ENCODE assay signal across 33 cellular contexts in genomic region chr4:82260632-82261031, GRCh38.
"Had no signal": no experiment of that assay in that cellular context is flagged by ENCODE, and none has a peak within 500 bp of the region (broad histone marks: within the 10 kb centered on the region; RNA-seq: fewer than 3 reads in every experiment).

No MANE protein-coding gene starts in this region.

- H3K4me3 ChIP-seq: body of pancreas, esophagus muscularis mucosa, gastroesophageal sphincter had no signal

- H3K9me3 ChIP-seq: body of pancreas, esophagus muscularis mucosa, gastroesophageal sphincter had no signal

- H3K4me1 ChIP-seq: body of pancreas, esophagus muscularis mucosa, foreskin keratinocyte, gastroesophageal sphincter had no signal

- FAIRE-seq: colon had no signal

- H3K4me1 Mint-ChIP-seq: activated CD4-positive, alpha-beta T cell treated with anti-CD3 and anti-CD28 coated beads for 36 hours; activated CD4-positive, alpha-beta T cell treated with anti-CD3 and anti-CD28 coated beads, Interleukin-2, amount 10 ng/mL, durations not matched to agents 24 days and 14 days; activated CD8-positive, alpha-beta memory T cell treated with anti-CD3 and anti-CD28 coated beads, Interleukin-2, amount 10 ng/mL, durations not matched to agents 7 days and 5 days; activated naive CD4-positive, alpha-beta T cell treated with anti-CD3 and anti-CD28 coated beads, Interleukin-2, amount 50 U/mL, for 24 hours had no signal

- ATAC-seq: activated CD4-positive, alpha-beta T cell treated with anti-CD3 and anti-CD28 coated beads for 36 hours; activated CD8-positive, alpha-beta memory T cell treated with anti-CD3 and anti-CD28 coated beads, Interleukin-2, amount 10 ng/mL, durations not matched to agents 7 days and 5 days; activated CD8-positive, alpha-beta T cell treated with anti-CD3 and anti-CD28 coated beads, Interleukin-2, amount 10 ng/mL, durations not matched to agents 7 days and 5 days; body of pancreas; effector memory CD8-positive, alpha-beta T cell; foreskin keratinocyte; gastroesophageal sphincter; T-helper 17 cell had no signal

- DNase-seq: activated CD4-positive, alpha-beta memory T cell treated with anti-CD3 and anti-CD28 coated beads for 36 hours; activated CD4-positive, alpha-beta T cell treated with anti-CD3 and anti-CD28 coated beads for 36 hours; activated CD4-positive, alpha-beta T cell treated with anti-CD3 and anti-CD28 coated beads, Interleukin-2, amount 10 ng/mL, durations not matched to agents 24 days and 14 days; activated CD4-positive, CD25-positive, alpha-beta regulatory T cell; activated CD4-positive, CD25-positive, alpha-beta regulatory T cell treated with anti-CD3 and anti-CD28 coated beads, Interleukin-2, amount 50 U/mL, for 72 hours; activated CD8-positive, alpha-beta memory T cell treated with anti-CD3 and anti-CD28 coated beads, Interleukin-2, amount 10 ng/mL, durations not matched to agents 7 days and 5 days; activated CD8-positive, alpha-beta memory T cell treated with anti-CD3 and anti-CD28 coated beads, Interleukin-2, amount 50 U/mL, for 4 hours; activated CD8-positive, alpha-beta T cell treated with anti-CD3 and anti-CD28 coated beads, Interleukin-2, amount 10 ng/mL, durations not matched to agents 7 days and 5 days; activated effector memory CD4-positive, alpha-beta T cell treated with anti-CD3 and anti-CD28 coated beads, Interleukin-2, amount 50 U/mL, for 16 hours; activated naive CD4-positive, alpha-beta T cell treated with anti-CD3 and anti-CD28 coated beads for 36 hours; activated T-cell treated with anti-CD3 and anti-CD28 coated beads, Interleukin-2, amount 50 U/mL, for 1 hour; activated T-cell treated with anti-CD3 and anti-CD28 coated beads, Interleukin-2, amount 50 U/mL, for 48 hours; amniotic stem cell; anterior cingulate cortex; body of pancreas; caudate nucleus; cortex of kidney; dermis blood vessel endothelial cell; effector CD4-positive, alpha-beta T cell; effector memory CD8-positive, alpha-beta T cell; erythroblast; foreskin keratinocyte; T-helper 1 cell; T-helper 17 cell; T1000; WERI-Rb-1 had no signal

- H3K27me3 ChIP-seq: body of pancreas, esophagus muscularis mucosa, foreskin keratinocyte, gastroesophageal sphincter had no signal

- H3K36me3 Mint-ChIP-seq: activated CD4-positive, alpha-beta memory T cell treated with anti-CD3 and anti-CD28 coated beads for 36 hours; activated CD8-positive, alpha-beta memory T cell treated with anti-CD3 and anti-CD28 coated beads, Interleukin-2, amount 10 ng/mL, durations not matched to agents 7 days and 5 days had no signal

- H3K27me3 Mint-ChIP-seq: activated CD4-positive, alpha-beta T cell treated with anti-CD3 and anti-CD28 coated beads for 36 hours had no signal

- H3K9me3 Mint-ChIP-seq: activated CD4-positive, alpha-beta memory T cell treated with anti-CD3 and anti-CD28 coated beads for 36 hours; activated CD4-positive, alpha-beta T cell treated with anti-CD3 and anti-CD28 coated beads, Interleukin-2, amount 10 ng/mL, durations not matched to agents 24 days and 14 days; activated naive CD4-positive, alpha-beta T cell treated with anti-CD3 and anti-CD28 coated beads for 36 hours; activated T-helper 1 cell treated with anti-CD3 and anti-CD28 coated beads, Interleukin-12 subunit alpha, Interleukin-12 subunit beta, Interleukin-2, Interleukin-4 antibody, amounts not matched to agents 30 ng/mL and 10 ng/mL and 1 ng/mL, durations not matched to agents 14 hours and 24 hours and 36 hours; effector memory CD8-positive, alpha-beta T cell had no signal

- H3K27ac Mint-ChIP-seq: activated CD4-positive, alpha-beta memory T cell treated with anti-CD3 and anti-CD28 coated beads for 36 hours; activated CD4-positive, alpha-beta T cell treated with anti-CD3 and anti-CD28 coated beads for 36 hours; activated CD4-positive, alpha-beta T cell treated with anti-CD3 and anti-CD28 coated beads, Interleukin-2, amount 10 ng/mL, durations not matched to agents 24 days and 14 days; activated CD8-positive, alpha-beta memory T cell treated with anti-CD3 and anti-CD28 coated beads, Interleukin-2, amount 10 ng/mL, durations not matched to agents 7 days and 5 days; activated CD8-positive, alpha-beta T cell treated with anti-CD3 and anti-CD28 coated beads, Interleukin-2, amount 10 ng/mL, durations not matched to agents 7 days and 5 days; activated naive CD4-positive, alpha-beta T cell treated with anti-CD3 and anti-CD28 coated beads for 36 hours; activated naive CD4-positive, alpha-beta T cell treated with anti-CD3 and anti-CD28 coated beads, Interleukin-2, amount 50 U/mL, for 24 hours; activated T-helper 1 cell treated with anti-CD3 and anti-CD28 coated beads, Interleukin-12 subunit alpha, Interleukin-12 subunit beta, Interleukin-2, Interleukin-4 antibody, amounts not matched to agents 30 ng/mL and 10 ng/mL and 1 ng/mL, durations not matched to agents 14 hours and 24 hours and 36 hours; activated T-helper 2 cell treated with anti-CD3 and anti-CD28 coated beads, Interferon-gamma antibody, Interleukin-2, Interleukin-4, amounts not matched to agents 10 μg/mL and 5 μg/mL and 100 μg/mL, durations not matched to agents 14 hours and 24 hours and 36 hours; effector memory CD8-positive, alpha-beta T cell; T-helper 17 cell; T-helper 2 cell treated with Interferon-gamma antibody and Interleukin-4, amounts not matched to agents 5 μg/mL and 100 μg/mL, for 36 hours had no signal

- H3K36me3 ChIP-seq: esophagus muscularis mucosa, gastroesophageal sphincter, WERI-Rb-1 had no signal

- H3K27ac ChIP-seq: body of pancreas, esophagus muscularis mucosa, foreskin keratinocyte, gastroesophageal sphincter, WERI-Rb-1 had no signal

- H3K4me3 Mint-ChIP-seq: activated CD4-positive, alpha-beta memory T cell treated with anti-CD3 and anti-CD28 coated beads for 36 hours; activated CD4-positive, alpha-beta T cell treated with anti-CD3 and anti-CD28 coated beads for 36 hours; activated CD4-positive, alpha-beta T cell treated with anti-CD3 and anti-CD28 coated beads, Interleukin-2, amount 10 ng/mL, durations not matched to agents 24 days and 14 days; activated CD8-positive, alpha-beta memory T cell treated with anti-CD3 and anti-CD28 coated beads, Interleukin-2, amount 10 ng/mL, durations not matched to agents 7 days and 5 days; activated CD8-positive, alpha-beta T cell treated with anti-CD3 and anti-CD28 coated beads, Interleukin-2, amount 10 ng/mL, durations not matched to agents 7 days and 5 days; activated naive CD4-positive, alpha-beta T cell treated with anti-CD3 and anti-CD28 coated beads for 36 hours; activated naive CD4-positive, alpha-beta T cell treated with anti-CD3 and anti-CD28 coated beads, Interleukin-2, amount 50 U/mL, for 24 hours; activated T-helper 1 cell treated with anti-CD3 and anti-CD28 coated beads, Interleukin-12 subunit alpha, Interleukin-12 subunit beta, Interleukin-2, Interleukin-4 antibody, amounts not matched to agents 30 ng/mL and 10 ng/mL and 1 ng/mL, durations not matched to agents 14 hours and 24 hours and 36 hours; effector memory CD8-positive, alpha-beta T cell; T-helper 17 cell; T-helper 2 cell treated with Interferon-gamma antibody and Interleukin-4, amounts not matched to agents 5 μg/mL and 100 μg/mL, for 36 hours had no signal
